8 cellular contexts compared by ENCODE assay signal in genomic region chr15:68256675-68257450, GRCh38. TPM values are rescaled to one million over a fixed set of nuclear protein-coding genes. Genes with fewer than 3 reads are reported as not detected.
DNase-seq lines count a peak whose midpoint lies in the region; ATAC-seq, FAIRE-seq and TF ChIP-seq lines count a peak whose summit lies in the region.

No MANE protein-coding gene starts in this region.

- no peaks in the 10 kb centered on the region for H3K9me3 ChIP-seq in keratinocyte (ENCODE audit: control insufficient read depth, low read depth, low read length)
- H3K9me3 ChIP-seq in smooth muscle cell (replicated peaks; ENCODE audit: low read depth), result no peaks in the 10 kb centered on the region

- H3K4me2 ChIP-seq in keratinocyte (ENCODE audit: control insufficient read depth, extremely low read depth, insufficient read depth, low read depth, low read length), result peak overlapping the region; percentile 75
- H3K4me2 ChIP-seq in smooth muscle cell, result peak overlapping the region; percentile 95

- DNase-seq in ELF-1 (ENCODE audit: low read depth, low spot score) (peak; percentile 98), NCI-H1436 (lab: John Stamatoyannopoulos, UW) (peak; percentile 72), coronary artery (ENCODE audit: low spot score) (peak; percentile 92), keratinocyte (ENCODE audit: low read depth, low spot score) (peak; percentile 81), smooth muscle cell (lab: John Stamatoyannopoulos, UW; ENCODE audit: unreplicated experiment) (peak; percentile 59)
- peak; percentile 77 for DNase-seq in activated CD4-positive, alpha-beta T cell treated with anti-CD3 and anti-CD28 coated beads for 48 hours

- dilution Hi-C loops in keratinocyte (cut with MboI; ENCODE audit: extremely low pct_ligation_motif_present, low sequenced_read_pairs), result no loop called here

- H3K79me2 ChIP-seq in keratinocyte (ENCODE audit: control insufficient read depth, insufficient read depth, low read length) (no peaks in the 10 kb centered on the region), smooth muscle cell (ENCODE audit: low read depth) (no peaks in the 10 kb centered on the region)

- no peak for ATAC-seq in HG02588 (IDR thresholded peaks at IDR 0.05; ENCODE audit: unreplicated experiment)
- no peak for ATAC-seq in GM18873 (IDR thresholded peaks at IDR 0.05; ENCODE audit: low FRiP score, unreplicated experiment)

- H3K27ac ChIP-seq in coronary artery (peak overlapping the region; percentile 83 to 95), keratinocyte (ENCODE audit: control insufficient read depth, insufficient read depth, low read length) (peak overlapping the region; percentile 88), smooth muscle cell (ENCODE audit: low read depth) (peak overlapping the region; percentile 73)

- H3K36me3 ChIP-seq in keratinocyte (ENCODE audit: control insufficient read depth in 2 of 2, extremely low read depth in 1 of 2, insufficient read depth in 2 of 2, low read length in 2 of 2), result no peaks in the 10 kb centered on the region
- H3K36me3 ChIP-seq in smooth muscle cell (ENCODE audit: low read depth), result no peaks in the 10 kb centered on the region

- H3K9me1 ChIP-seq in keratinocyte (ENCODE audit: control insufficient read depth, extremely low read depth, insufficient read depth, low read length), result no peaks in the 10 kb centered on the region

- H3K27me3 ChIP-seq in keratinocyte (ENCODE audit: control insufficient read depth, extremely low read depth, insufficient read depth, low read length) (no peaks in the 10 kb centered on the region), smooth muscle cell (ENCODE audit: low read depth) (no peaks in the 10 kb centered on the region)

- H3K4me3 ChIP-seq in coronary artery (peak overlapping the region; percentile 83), keratinocyte (ENCODE audit: control insufficient read depth in 2 of 3, extremely low read depth in 1 of 3, insufficient read depth in 2 of 3, low read depth in 1 of 3, low read length in 3 of 3) (peak overlapping the region; percentile 27 to 59 (median 53)), smooth muscle cell (peak overlapping the region; percentile 58)

- H2AFZ ChIP-seq in keratinocyte (ENCODE audit: control insufficient read depth, low read length) (peak overlapping the region; percentile 97), smooth muscle cell (ENCODE audit: low read depth) (peak overlapping the region; percentile 99)

- TF ChIP-seq CTCF in coronary artery (IDR thresholded peaks at IDR 0.05) (no peak), keratinocyte (optimal IDR thresholded peaks at IDR 0.05 in 1 of 3, IDR thresholded peaks at IDR 0.05 in 1 of 3, conservative IDR thresholded peaks at IDR 0.05 in 1 of 3; ENCODE audit: extremely low read depth in 1 of 3, insufficient read depth in 2 of 3, low read length in 3 of 3) (peak in 1 of 3 experiments; percentile 24), smooth muscle cell (IDR thresholded peaks at IDR 0.05; ENCODE audit: borderline replicate concordance, insufficient read depth, poor library complexity, severe bottlenecking) (no peak)

- H4K20me1 ChIP-seq in keratinocyte (ENCODE audit: control insufficient read depth, extremely low read depth, insufficient read depth, low read length) (no peaks in the 10 kb centered on the region), smooth muscle cell (ENCODE audit: low read depth) (no peaks in the 10 kb centered on the region)

- 3% methylated on average over 56 of the region's 57 CpGs for WGBS in smooth muscle cell (ENCODE audit: low lambda C conversion rate)

- peaks cover 31% of the 10 kb centered on the region for H3K4me1 ChIP-seq in keratinocyte (ENCODE audit: control insufficient read depth, extremely low read depth, insufficient read depth, low read length)
- peaks cover 10% of the 10 kb centered on the region for H3K4me1 ChIP-seq in smooth muscle cell (ENCODE audit: low read depth)

- H3K9ac ChIP-seq in keratinocyte (ENCODE audit: control insufficient read depth, extremely low read depth, insufficient read depth, low read length), result peak overlapping the region; percentile 86
- peak overlapping the region; percentile 50 for H3K9ac ChIP-seq in smooth muscle cell (ENCODE audit: low read depth)

- H3F3A ChIP-seq in smooth muscle cell (ENCODE audit: low read depth), result peaks cover 5% of the 10 kb centered on the region

- peak; percentile 84 for FAIRE-seq in keratinocyte (lab: Jason Lieb, UNC)

RNA-seq across cellular contexts. Expression of gene FEM1B, which starts 20.7 kb away (rescaled TPM):
- polyA plus RNA-seq in keratinocyte (52.5 to 153 TPM (median 92.6 TPM) in 3 replicates), smooth muscle cell (13.0 and 15.7 TPM in 2 replicates)
- polyA plus RNA-seq in keratinocyte (2011; ENCODE audit: low read depth), result 36.9 TPM
- polyA plus RNA-seq in keratinocyte (2011; cell fraction: cytosol; rRNA removed), result 32.6 and 67.4 TPM in 2 replicates
- polyA plus RNA-seq in keratinocyte (2011; cell fraction: nucleus; rRNA removed), result 73.6 and 78.6 TPM in 2 replicates
- polyA plus RNA-seq in keratinocyte (2012; ENCODE audit: low replicate concordance), result 29.3 and 55.3 TPM in 2 replicates
- 141 to 498 TPM (median 410 TPM) in 3 replicates for polyA minus RNA-seq in keratinocyte
- 115 TPM for polyA minus RNA-seq in keratinocyte (2011; cell fraction: cytosol; rRNA and poly(A)+ RNA removed)
- 108 and 265 TPM in 2 replicates for polyA minus RNA-seq in keratinocyte (2011; cell fraction: nucleus; rRNA and poly(A)+ RNA removed)
- 41.4 and 50.0 TPM in 2 replicates for total RNA-seq in smooth muscle cell

RNA-seq across cellular contexts. Expression of gene CLN6, which starts 27.3 kb away (rescaled TPM):
- 26.7 to 36.3 TPM (median 33.0 TPM) in 3 replicates for polyA plus RNA-seq in keratinocyte
- polyA plus RNA-seq in keratinocyte (2011; ENCODE audit: low read depth), result 2.1 TPM
- polyA plus RNA-seq in keratinocyte (2011; cell fraction: cytosol; rRNA removed), result 24.3 and 28.5 TPM in 2 replicates
- 32.5 and 39.6 TPM in 2 replicates for polyA plus RNA-seq in keratinocyte (2011; cell fraction: nucleus; rRNA removed)
- 9.9 and 25.7 TPM in 2 replicates for polyA plus RNA-seq in keratinocyte (2012; ENCODE audit: low replicate concordance)
- polyA minus RNA-seq in keratinocyte, result 71.0 to 78.4 TPM (median 78.2 TPM) in 3 replicates
- 29.2 TPM for polyA minus RNA-seq in keratinocyte (2011; cell fraction: cytosol; rRNA and poly(A)+ RNA removed)
- polyA minus RNA-seq in keratinocyte (2011; cell fraction: nucleus; rRNA and poly(A)+ RNA removed), result 20.3 and 20.9 TPM in 2 replicates
- 11.5 and 15.2 TPM in 2 replicates for total RNA-seq in smooth muscle cell
- 2.5 and 3.0 TPM in 2 replicates for polyA plus RNA-seq in smooth muscle cell

RNA-seq across cellular contexts. Expression of gene CALML4, which starts 51.7 kb away (rescaled TPM):
- polyA plus RNA-seq in keratinocyte (3.0 to 7.0 TPM (median 3.3 TPM) in 3 replicates), smooth muscle cell (2.6 and 3.2 TPM in 2 replicates)
- 5.4 TPM for polyA plus RNA-seq in keratinocyte (2011; ENCODE audit: low read depth)
- 2.7 and 2.8 TPM in 2 replicates for polyA plus RNA-seq in keratinocyte (2011; cell fraction: cytosol; rRNA removed)
- 8.1 and 11.7 TPM in 2 replicates for polyA plus RNA-seq in keratinocyte (2011; cell fraction: nucleus; rRNA removed)
- 5.1 and 5.4 TPM in 2 replicates for polyA plus RNA-seq in keratinocyte (2012; ENCODE audit: low replicate concordance)
- polyA minus RNA-seq in keratinocyte, result 0.53 to 3.1 TPM (median 1.2 TPM) in 3 replicates
- polyA minus RNA-seq in keratinocyte (2011; cell fraction: cytosol; rRNA and poly(A)+ RNA removed), result not detected
- polyA minus RNA-seq in keratinocyte (2011; cell fraction: nucleus; rRNA and poly(A)+ RNA removed), result 1.7 and 2.6 TPM in 2 replicates
- total RNA-seq in smooth muscle cell, result 1.3 and 2.2 TPM in 2 replicates
